Comparison of ENCODE assay signal across 24 cellular contexts in the genomic region with DNA sequence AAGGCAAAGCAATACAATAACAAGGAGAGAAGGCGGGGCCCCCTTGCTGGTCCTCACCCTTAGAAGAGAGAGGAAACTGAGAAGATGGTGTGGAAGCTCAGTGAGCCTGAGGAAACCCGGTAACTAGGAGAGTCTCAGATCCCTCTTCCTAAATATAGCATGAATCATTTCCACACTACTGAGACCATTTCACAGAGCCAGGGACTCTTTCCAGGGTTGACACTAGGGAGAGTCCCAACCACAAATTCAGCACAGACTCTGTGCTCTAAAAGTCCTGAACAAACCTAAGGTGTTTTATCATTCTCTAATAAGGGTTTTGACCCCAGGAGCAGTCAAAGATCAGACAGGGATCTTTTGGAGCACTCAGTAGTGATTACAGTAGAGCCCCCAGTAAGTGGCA.
DNase-seq lines count a peak whose midpoint lies in the region; ATAC-seq and TF ChIP-seq lines count a peak whose summit lies in the region.
"Had no signal": no experiment of that assay in that cellular context is flagged by ENCODE, and none has a peak within 500 bp of the region (broad histone marks: within the 10 kb centered on the region; RNA-seq: fewer than 3 reads in every experiment).

No MANE protein-coding gene starts in this region.

- H3K9me3 ChIP-seq in PC-9 (ENCODE audit: insufficient read depth, low read depth) (no peaks in the 10 kb centered on the region), colonic mucosa (no peaks in the 10 kb centered on the region), heart right ventricle (no peaks in the 10 kb centered on the region), Peyer's patch (no peaks in the 10 kb centered on the region)
- H3K9me3 ChIP-seq: BLaER1, MG63 had no signal

- H2BK120ac ChIP-seq in mesendoderm (ENCODE audit: low read depth, low read length), result no peak overlapping the region

- H3K4ac ChIP-seq in mesendoderm (ENCODE audit: low read depth, low read length), result no peak overlapping the region

- peak overlapping the region; percentile 86 for H4K8ac ChIP-seq in mesendoderm (ENCODE audit: low read depth, low read length)

- POLR2A ChIA-PET in PC-9 (lab: Charles Lee; ENCODE audit: unreplicated experiment), result no interaction called here

- no peak overlapping the region for H2AK5ac ChIP-seq in mesendoderm (ENCODE audit: low read length)

- H4K5ac ChIP-seq in mesendoderm (ENCODE audit: low read length), result no peak overlapping the region

- BruUV-seq in PC-9 (replicated peaks; lab: Mats Ljungman, UMichigan), result no TSS peak

- H3K27ac ChIP-seq in PC-9, result no peak overlapping the region
- H3K27ac ChIP-seq in mesendoderm (ENCODE audit: low read depth, low read length), result no peak overlapping the region
- no peak overlapping the region for H3K27ac ChIP-seq in colonic mucosa
- no peak overlapping the region for H3K27ac ChIP-seq in heart right ventricle
- H3K27ac ChIP-seq in Peyer's patch, result no peak overlapping the region
- H3K27ac ChIP-seq: BLaER1, GM23248 had no signal

- no peak overlapping the region for H2BK15ac ChIP-seq in mesendoderm (replicated peaks; ENCODE audit: low read depth)

- H3K4me1 ChIP-seq in PC-9 (replicated peaks; ENCODE audit: insufficient read depth), result no peaks in the 10 kb centered on the region
- no peaks in the 10 kb centered on the region for H3K4me1 ChIP-seq in mesendoderm (ENCODE audit: control insufficient read depth, low read depth, low read length)
- no peaks in the 10 kb centered on the region for H3K4me1 ChIP-seq in colonic mucosa
- no peaks in the 10 kb centered on the region for H3K4me1 ChIP-seq in heart right ventricle
- H3K4me1 ChIP-seq in Peyer's patch, result no peaks in the 10 kb centered on the region
- H3K4me1 ChIP-seq: BLaER1 had no signal

- H3K27me3 ChIP-seq in PC-9 (ENCODE audit: insufficient read depth, low read depth), result no peaks in the 10 kb centered on the region
- no peaks in the 10 kb centered on the region for H3K27me3 ChIP-seq in mesendoderm (ENCODE audit: insufficient read depth, low read length, poor library complexity)
- no peaks in the 10 kb centered on the region for H3K27me3 ChIP-seq in colonic mucosa
- no peaks in the 10 kb centered on the region for H3K27me3 ChIP-seq in heart right ventricle
- H3K27me3 ChIP-seq in Peyer's patch, result no peaks in the 10 kb centered on the region
- H3K27me3 ChIP-seq: BLaER1, MG63 had no signal

- TF ChIP-seq CTCF in PC-9 (conservative IDR thresholded peaks at IDR 0.05) (no peak), colonic mucosa (IDR thresholded peaks at IDR 0.05) (no peak), heart right ventricle (IDR thresholded peaks at IDR 0.05) (no peak), Peyer's patch (IDR thresholded peaks at IDR 0.05) (no peak)

- intact Hi-C loops in PC-9 (cut with micrococcal nuclease; ENCODE audit: unreplicated experiment), result no loop called here
- intact Hi-C loops in colonic mucosa (cut with DNase I), result no loop called here
- intact Hi-C loops in heart right ventricle (cut with DNase I), result no loop called here

- CTCF ChIA-PET in PC-9 (lab: Charles Lee), result no interaction called here

- no peaks in the 10 kb centered on the region for H3K79me2 ChIP-seq in PC-9 (ENCODE audit: low read depth)
- H3K79me2 ChIP-seq in mesendoderm (ENCODE audit: control insufficient read depth, insufficient read depth, low read length), result no peaks in the 10 kb centered on the region

- no peak overlapping the region for H3K4me3 ChIP-seq in PC-9
- H3K4me3 ChIP-seq in mesendoderm (ENCODE audit: low read length), result no peak overlapping the region
- no peak overlapping the region for H3K4me3 ChIP-seq in colonic mucosa
- no peak overlapping the region for H3K4me3 ChIP-seq in heart right ventricle
- H3K4me3 ChIP-seq in Peyer's patch, result no peak overlapping the region
- H3K4me3 ChIP-seq: BLaER1, GM23248, MG63 had no signal

- ATAC-seq in GM21717 (IDR thresholded peaks at IDR 0.05; ENCODE audit: unreplicated experiment) (peak; percentile 77), HG02852 (IDR thresholded peaks at IDR 0.05; ENCODE audit: unreplicated experiment) (peak; percentile 65), heart right ventricle (no peak)
- ATAC-seq: HCT116, T-helper 17 cell had no signal

- no peaks in the 10 kb centered on the region for H4K20me1 ChIP-seq in PC-9 (ENCODE audit: insufficient read depth)
- H4K20me1 ChIP-seq: BLaER1 had no signal

- no peak for DNase-seq in PC-9
- no peak for DNase-seq in mesendoderm
- no peak for DNase-seq in glomerular visceral epithelial cell (ENCODE audit: extremely low spot score)
- DNase-seq in colonic mucosa, result no peak
- no peak for DNase-seq in heart right ventricle
- no peak for DNase-seq in Peyer's patch
- DNase-seq: CD4-positive, alpha-beta T cell; COR-L47; DMS79 treated with DMSO at 0.1 percent for 48 hours; GM23248; Kasumi-1; MG63; NCI-H1417; NCI-H1694 treated with DMSO at 0.1 percent for 48 hours; NCI-H446 treated with DMSO at 0.1 percent for 48 hours; NCI-H526 treated with DMSO at 0.1 percent for 48 hours; RPMI8226; SHP77; SW 1271; T-helper 17 cell had no signal

- no peaks in the 10 kb centered on the region for H3K9me2 ChIP-seq in PC-9 (ENCODE audit: insufficient read depth)

- no peak overlapping the region for H3K56ac ChIP-seq in mesendoderm (ENCODE audit: low read length)

- H3K23ac ChIP-seq in mesendoderm (ENCODE audit: low read length), result no peak overlapping the region

- H3K18ac ChIP-seq in mesendoderm (ENCODE audit: low read length), result no peak overlapping the region

- no peaks in the 10 kb centered on the region for H3F3A ChIP-seq in PC-9 (ENCODE audit: insufficient read depth, low read depth)

- H3K9ac ChIP-seq in mesendoderm (ENCODE audit: low read length), result no peak overlapping the region
- H3K9ac ChIP-seq in colonic mucosa (ENCODE audit: low read depth in 2 of 2, low read length in 2 of 2), result no peak overlapping the region
- H3K9ac ChIP-seq: BLaER1, GM23248 had no signal

- TF ChIP-seq POLR2A in Peyer's patch (IDR thresholded peaks at IDR 0.05), result no peak

- no peak overlapping the region for H2BK5ac ChIP-seq in mesendoderm (ENCODE audit: low read length)

- WGBS in mesendoderm (ENCODE audit: extremely low coverage, insufficient coverage, low lambda C conversion rate), result no CpG with 5 or more reads among the region's 2 CpGs
- 56 to 61% methylated on average over 2 of the region's 2 CpGs for WGBS in heart right ventricle, 2 donors

- H3K79me1 ChIP-seq in mesendoderm (ENCODE audit: low read length), result no peaks in the 10 kb centered on the region

- peak overlapping the region; percentile 64; the same call in 1 of the 2 replicates for H2AFZ ChIP-seq in PC-9
- H2AFZ ChIP-seq: GM23248 had no signal

- H3K4me2 ChIP-seq in PC-9 (no peak overlapping the region), mesendoderm (ENCODE audit: low read length) (no peak overlapping the region)
- H3K4me2 ChIP-seq: BLaER1 had no signal

- no peaks in the 10 kb centered on the region for H3K36me3 ChIP-seq in PC-9 (ENCODE audit: low read depth)
- H3K36me3 ChIP-seq in mesendoderm (ENCODE audit: control insufficient read depth, insufficient read depth, low read length), result no peaks in the 10 kb centered on the region
- H3K36me3 ChIP-seq in colonic mucosa, result no peaks in the 10 kb centered on the region
- no peaks in the 10 kb centered on the region for H3K36me3 ChIP-seq in heart right ventricle
- no peaks in the 10 kb centered on the region for H3K36me3 ChIP-seq in Peyer's patch
- H3K36me3 ChIP-seq: BLaER1, MG63 had no signal

Comparison
In these comparisons a context has a peak if more than half of its experiments do, and no peak if none do; other contexts are left out.
1. ATAC-seq: peak in GM21717 (single experiment) and HG02852 (single experiment); none in heart right ventricle (0 of 8).